ENCODE assay signal across 8 cellular contexts in the genomic region with DNA sequence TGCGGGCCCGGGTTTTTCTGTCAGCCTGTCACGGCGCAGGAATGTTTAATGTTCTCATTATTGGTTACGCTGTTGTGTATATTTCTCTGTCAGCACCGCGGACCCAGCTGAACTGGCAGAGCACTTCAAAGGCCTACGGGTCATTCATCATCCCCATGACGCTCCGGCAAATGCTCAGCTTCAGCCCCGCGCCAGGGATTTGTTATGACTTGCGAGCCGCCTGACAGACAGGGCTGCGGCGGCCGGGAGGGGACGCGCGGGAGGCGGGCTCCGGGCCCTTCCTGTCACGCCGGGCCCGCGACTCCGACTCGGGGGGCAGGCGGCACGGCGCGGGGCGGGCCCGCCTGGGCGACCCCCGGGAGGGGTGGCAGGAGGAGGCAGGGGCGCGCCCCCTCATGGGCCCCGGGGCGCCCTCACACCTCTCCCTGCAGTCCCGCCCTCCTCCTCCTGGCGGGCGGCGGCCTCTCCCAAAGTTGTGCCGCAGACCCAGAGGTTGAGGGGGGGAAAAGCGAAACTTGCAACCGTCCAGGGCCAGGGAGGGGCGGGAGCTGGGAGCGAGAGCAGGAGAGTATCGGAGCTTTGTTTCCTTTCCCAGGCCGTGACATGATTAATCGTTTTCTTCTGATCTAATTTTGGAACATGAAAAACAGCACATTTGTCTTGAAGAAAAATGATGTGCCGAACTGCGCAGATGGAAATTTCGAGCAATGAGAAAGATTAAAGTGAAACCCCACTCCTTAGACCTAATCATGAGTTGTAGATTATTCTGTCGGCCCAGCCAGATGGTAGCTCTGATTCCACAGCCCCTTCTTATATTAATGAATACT. TPM values are rescaled to one million over a fixed set of nuclear protein-coding genes. Genes with fewer than 3 reads are reported as not detected.
A peak's percentile ranks its signal among the peaks of the same experiment; 100 is the strongest.
DNase-seq lines count a peak whose midpoint lies in the region; ATAC-seq, FAIRE-seq and TF ChIP-seq lines count a peak whose summit lies in the region.

No MANE protein-coding gene starts in this region.

- peaks cover 5% of the 10 kb centered on the region for H3K9me3 ChIP-seq in astrocyte (ENCODE audit: insufficient read depth, low read depth, low read length)
- H3K9me3 ChIP-seq in hepatocyte (ENCODE audit: low read depth), result no peaks in the 10 kb centered on the region
- peaks cover 2% of the 10 kb centered on the region for H3K9me3 ChIP-seq in aorta (ENCODE audit: control insufficient read depth, low read length)

- peak overlapping the region; percentile 64 for H3K4me3 Mint-ChIP-seq in astrocyte (ENCODE audit: unreplicated experiment)

- WGBS in hepatocyte (ENCODE audit: low lambda C conversion rate, missing lambda C conversion rate), result 3% methylated on average over 35 of the region's 56 CpGs
- WGBS in aorta, 2 donors, result 0 to 1% methylated on average over 51 to 56 of the region's 56 CpGs

- H3K36me3 ChIP-seq in astrocyte (ENCODE audit: insufficient read depth, low read length) (no peaks in the 10 kb centered on the region), hepatocyte (replicated peaks; ENCODE audit: insufficient read depth, low read depth) (no peaks in the 10 kb centered on the region), aorta (ENCODE audit: control insufficient read depth in 1 of 2, insufficient read depth in 2 of 2, low read length in 1 of 2) (no peaks in the 10 kb centered on the region)

- peak overlapping the region; percentile 60 for H3K27ac Mint-ChIP-seq in astrocyte (ENCODE audit: unreplicated experiment)

- H3K27ac ChIP-seq in astrocyte (ENCODE audit: low read depth, low read length) (peak overlapping the region; percentile 79), hepatocyte (peak overlapping the region; percentile 71), aorta (ENCODE audit: low read depth in 1 of 2, low read length in 2 of 2) (peak overlapping the region; percentile 84 to 85)

- peak overlapping the region; percentile 46 for H3K4me3 ChIP-seq in NB4 (ENCODE audit: low read depth, low read length)
- peak overlapping the region; percentile 60 for H3K4me3 ChIP-seq in astrocyte (ENCODE audit: insufficient read depth, low read depth, low read length)
- peak overlapping the region; percentile 48 for H3K4me3 ChIP-seq in hepatocyte
- peak overlapping the region; percentile 20 to 42 for H3K4me3 ChIP-seq in aorta (ENCODE audit: low read length in 2 of 2)

- peak; percentile 78 for DNase-seq in DMS53 treated with DMSO at 0.1 percent for 48 hours (lab: John Stamatoyannopoulos, UW; ENCODE audit: unreplicated experiment)
- peak; percentile 78 for DNase-seq in H54 (ENCODE audit: insufficient read length, low spot score)
- peak; percentile 75 for DNase-seq in NB4 (ENCODE audit: low read depth)
- DNase-seq in T-helper 22 cell (ENCODE audit: low read depth), result peak; percentile 16
- peak; percentile 94 for DNase-seq in astrocyte (ENCODE audit: low read depth)
- DNase-seq in hepatocyte (ENCODE audit: low spot score), result peak; percentile 91
- DNase-seq in renal cortical epithelial cell (ENCODE audit: low read depth), result peak; percentile 74
- DNase-seq in aorta, result peak; percentile 89 to 93

- peaks cover 8% of the 10 kb centered on the region for H3K27me3 ChIP-seq in astrocyte (ENCODE audit: insufficient read depth, low read length)
- no peaks in the 10 kb centered on the region for H3K27me3 ChIP-seq in hepatocyte
- no peaks in the 10 kb centered on the region for H3K27me3 ChIP-seq in aorta (ENCODE audit: control insufficient read depth in 1 of 2, insufficient read depth in 2 of 2, low read length in 1 of 2)

- no peaks in the 10 kb centered on the region for H3K9me2 ChIP-seq in hepatocyte (replicated peaks; ENCODE audit: insufficient read depth)

- H2AFZ ChIP-seq in astrocyte (ENCODE audit: low read depth, low read length) (peak overlapping the region; percentile 64), hepatocyte (peak overlapping the region; percentile 62)

- ATAC-seq in aorta (ENCODE audit: low FRiP score), result peak; percentile 91

- H4K20me1 ChIP-seq in astrocyte (ENCODE audit: insufficient read depth, low read length), result no peaks in the 10 kb centered on the region
- no peaks in the 10 kb centered on the region for H4K20me1 ChIP-seq in hepatocyte (ENCODE audit: insufficient read depth, poor library complexity, severe bottlenecking)

- H3K27me3 Mint-ChIP-seq in astrocyte (ENCODE audit: low read depth, unreplicated experiment), result peaks cover 12% of the 10 kb centered on the region

- intact Hi-C loops in aorta (cut with DNase I), result loop anchor here (5.0 kb wide), 1 partner anchor 102 kb away; no protein-coding TSS in a partner anchor

- peaks cover 15% of the 10 kb centered on the region for H3K4me1 ChIP-seq in astrocyte (ENCODE audit: insufficient read depth, low read length)
- peaks cover 17% of the 10 kb centered on the region for H3K4me1 ChIP-seq in hepatocyte (ENCODE audit: insufficient read depth)
- H3K4me1 ChIP-seq in aorta (ENCODE audit: control insufficient read depth in 1 of 2, insufficient read depth in 2 of 2, low read length in 2 of 2), result peaks cover 0 to 4% of the 10 kb centered on the region in 2 donors

- peak overlapping the region; percentile 88 for H3K4me2 ChIP-seq in astrocyte (ENCODE audit: low read length)
- H3K4me2 ChIP-seq in hepatocyte, result peak overlapping the region; percentile 82

- H3K79me2 ChIP-seq in astrocyte (ENCODE audit: insufficient read depth, low read length) (no peaks in the 10 kb centered on the region), hepatocyte (no peaks in the 10 kb centered on the region)

- H3K36me3 Mint-ChIP-seq in astrocyte (ENCODE audit: low read depth, unreplicated experiment), result peaks cover 4% of the 10 kb centered on the region

- peak; percentile 27 for TF ChIP-seq CTCF in NB4 (IDR thresholded peaks at IDR 0.05; ENCODE audit: low read depth, low read length)
- TF ChIP-seq CTCF in astrocyte (IDR thresholded peaks at IDR 0.05; ENCODE audit: insufficient read depth, low read depth, low read length), result no peak
- peak; percentile 16 for TF ChIP-seq CTCF in hepatocyte (IDR thresholded peaks at IDR 0.05; ENCODE audit: poor library complexity)

- FAIRE-seq in H54 (lab: Jason Lieb, UNC) (no peak), astrocyte (lab: Jason Lieb, UNC) (no peak)

- peak overlapping the region; percentile 87 for H3K9ac ChIP-seq in astrocyte (ENCODE audit: low read length)

- H3K4me1 Mint-ChIP-seq in astrocyte (ENCODE audit: low read depth, unreplicated experiment), result peaks cover 5% of the 10 kb centered on the region

- H3K9me3 Mint-ChIP-seq in astrocyte (ENCODE audit: unreplicated experiment), result peaks cover 10% of the 10 kb centered on the region

- TF ChIP-seq POLR2A in H54 (IDR thresholded peaks at IDR 0.05; ENCODE audit: low read depth, low read length), result no peak
- no peak for TF ChIP-seq POLR2A in NB4 (IDR thresholded peaks at IDR 0.05; ENCODE audit: extremely low read depth, insufficient read length)

RNA-seq across cellular contexts. Expression of a gene that starts 59.3 kb away (rescaled TPM):
- 17.1 and 18.3 TPM in 2 replicates for total RNA-seq in astrocyte
- total RNA-seq in hepatocyte, result 19.2 and 36.7 TPM in 2 replicates
- polyA plus RNA-seq in hepatocyte, result 46.4 and 51.9 TPM in 2 replicates
- 11.4 and 30.0 TPM in 2 replicates for total RNA-seq in renal cortical epithelial cell
- 10 to 100 TPM; 12.9 to 14.3 TPM for total RNA-seq in aorta
- polyA plus RNA-seq in aorta, result 10 to 100 TPM; 31.1 to 60.8 TPM

Comparison
In these comparisons a context has a peak if more than half of its experiments do, and no peak if none do; other contexts are left out.
1. Peak in every context shown above with its lines: DNase-seq, ATAC-seq, H3K4me3 ChIP-seq and H3K27ac ChIP-seq.
2. DNase-seq: peak in every context shown above with its lines; median percentile 94 in astrocyte; 91 in hepatocyte; 91 in aorta; 78 in DMS53 treated with DMSO at 0.1 percent for 48 hours; 78 in H54; 75 in NB4; 74 in renal cortical epithelial cell; 16 in T-helper 22 cell.